Comparison of ENCODE assay signal across 25 cellular contexts in the genomic region with DNA sequence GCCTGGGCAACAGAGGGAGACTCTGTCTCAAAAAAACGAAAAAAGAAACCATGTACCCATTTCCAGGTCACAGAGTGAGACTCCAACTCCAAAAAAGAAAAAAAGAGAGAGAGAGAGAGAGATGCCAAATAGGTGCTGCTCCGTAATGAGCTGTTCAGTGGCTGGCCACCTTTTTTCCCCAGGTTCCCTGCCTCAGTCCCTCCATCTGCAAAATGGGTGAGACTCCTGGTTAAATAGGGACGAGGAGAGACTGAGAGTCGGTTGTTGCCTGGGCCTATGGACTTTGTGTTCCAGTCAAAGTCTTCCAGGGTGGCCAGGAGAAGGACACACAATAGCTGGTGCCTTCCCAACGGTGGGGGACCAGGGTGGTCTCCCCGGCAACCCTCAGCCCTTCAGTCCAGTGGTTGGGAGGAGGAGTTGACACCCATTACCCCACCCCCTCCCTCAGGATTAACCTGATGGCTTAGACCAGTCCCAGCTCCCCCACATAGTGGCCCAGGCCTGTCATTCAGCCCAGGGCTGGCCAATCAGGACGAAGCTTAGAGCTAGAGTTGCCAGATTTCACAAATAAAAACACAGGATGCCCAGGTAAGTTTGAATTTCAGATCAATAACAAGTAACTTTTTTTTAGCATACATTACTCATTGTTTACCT.
A peak's percentile ranks its signal among the peaks of the same experiment; 100 is the strongest.
DNase-seq lines count a peak whose midpoint lies in the region; TF ChIP-seq lines count a peak whose summit lies in the region.
"Had no signal": no experiment of that assay in that cellular context is flagged by ENCODE, and none has a peak within 500 bp of the region (broad histone marks: within the 10 kb centered on the region; RNA-seq: fewer than 3 reads in every experiment).

No MANE protein-coding gene starts in this region.

- no peak overlapping the region for H3K23ac ChIP-seq in mesendoderm (ENCODE audit: low read length)

- H3K56ac ChIP-seq in mesendoderm (ENCODE audit: low read length), result no peak overlapping the region

- no peaks in the 10 kb centered on the region for H3K79me2 ChIP-seq in mesendoderm (ENCODE audit: control insufficient read depth, insufficient read depth, low read length)

- H3K4me3 ChIP-seq in HEK293 (ENCODE audit: low read depth, low read length), result no peak overlapping the region
- no peak overlapping the region for H3K4me3 ChIP-seq in WERI-Rb-1 (ENCODE audit: low read depth, low read length)
- no peak overlapping the region for H3K4me3 ChIP-seq in mesendoderm (ENCODE audit: low read length)
- H3K4me3 ChIP-seq in stomach, result no peak overlapping the region
- H3K4me3 ChIP-seq: body of pancreas, pancreas, skin epidermis had no signal

- H3K4me1 ChIP-seq in HEK293 (ENCODE audit: control insufficient read depth, insufficient read depth, low read length), result no peaks in the 10 kb centered on the region
- no peaks in the 10 kb centered on the region for H3K4me1 ChIP-seq in mesendoderm (ENCODE audit: control insufficient read depth, low read depth, low read length)
- no peaks in the 10 kb centered on the region for H3K4me1 ChIP-seq in stomach
- H3K4me1 ChIP-seq: body of pancreas, pancreas had no signal

- no peaks in the 10 kb centered on the region for H3K36me3 ChIP-seq in HEK293 (ENCODE audit: control insufficient read depth in 2 of 2, insufficient read depth in 1 of 2, low read length in 2 of 2)
- H3K36me3 ChIP-seq in WERI-Rb-1, result no peaks in the 10 kb centered on the region
- H3K36me3 ChIP-seq in mesendoderm (ENCODE audit: control insufficient read depth, insufficient read depth, low read length), result no peaks in the 10 kb centered on the region
- H3K36me3 ChIP-seq in stomach, result no peaks in the 10 kb centered on the region
- H3K36me3 ChIP-seq: pancreas had no signal

- H3K27me3 ChIP-seq in WERI-Rb-1 (ENCODE audit: insufficient read depth, low read depth, severe bottlenecking) (no peaks in the 10 kb centered on the region), mesendoderm (ENCODE audit: insufficient read depth, low read length, poor library complexity) (no peaks in the 10 kb centered on the region), stomach (no peaks in the 10 kb centered on the region)
- H3K27me3 ChIP-seq: body of pancreas, pancreas had no signal

- TF ChIP-seq POLR2A in stomach (IDR thresholded peaks at IDR 0.05), result no peak

- no peak overlapping the region for H4K5ac ChIP-seq in mesendoderm (ENCODE audit: low read length)

- no peaks in the 10 kb centered on the region for H3K4me1 Mint-ChIP-seq in mesothelial cell of epicardium
- H3K4me1 Mint-ChIP-seq: activated CD4-positive, alpha-beta T cell treated with anti-CD3 and anti-CD28 coated beads for 36 hours; activated T-helper 17 cell treated with anti-CD3 and anti-CD28 coated beads, Interleukin-2, amount 50 U/mL, for 72 hours; CD4-positive, CD25-positive, alpha-beta regulatory T cell; central memory CD8-positive, alpha-beta T cell had no signal

- H2BK5ac ChIP-seq in mesendoderm (ENCODE audit: low read length), result no peak overlapping the region

- WGBS in mesendoderm (ENCODE audit: extremely low coverage, insufficient coverage, low lambda C conversion rate), result no CpG with 5 or more reads among the region's 7 CpGs
- 66 to 72% (median 66%) methylated on average over 7 of the region's 7 CpGs for WGBS in stomach, 5 donors

- DNase-seq in DMS 273 (lab: John Stamatoyannopoulos, UW; ENCODE audit: unreplicated experiment) (peak; percentile 34), DMS 273 treated with DMSO at 0.1 percent for 48 hours (lab: John Stamatoyannopoulos, UW) (no peak), WERI-Rb-1 (peak; percentile 16), mesendoderm (peak; percentile 35), stomach (no peak), hypothalamus (lab: John Stamatoyannopoulos, UW) (no peak), mesothelial cell of epicardium (ENCODE audit: low spot score in 2 of 2, unreplicated experiment in 2 of 2) (no peak)
- DNase-seq: activated CD4-positive, alpha-beta T cell treated with anti-CD3 and anti-CD28 coated beads for 36 hours; activated CD8-positive, alpha-beta T cell treated with anti-CD3 and anti-CD28 coated beads for 36 hours; activated naive CD4-positive, alpha-beta T cell treated with anti-CD3 and anti-CD28 coated beads, Interleukin-2, amount 10 ng/mL, durations not matched to agents 7 days and 5 days; body of pancreas; CD4-positive, CD25-positive, alpha-beta regulatory T cell; GOT3; NCI-H1694 treated with DMSO at 0.1 percent for 48 hours; pancreas; retina; Right ventricle myocardium superior; substantia nigra had no signal

- no peaks in the 10 kb centered on the region for H3K36me3 Mint-ChIP-seq in mesothelial cell of epicardium
- H3K36me3 Mint-ChIP-seq: activated naive CD4-positive, alpha-beta T cell treated with anti-CD3 and anti-CD28 coated beads, Interleukin-2, amount 10 ng/mL, durations not matched to agents 7 days and 5 days; CD4-positive, CD25-positive, alpha-beta regulatory T cell; stimulated activated memory B cell treated with anti-CD40 and anti-IgM and Interleukin-4, amounts not matched to agents 10 μg/mL and 1 μg/mL and 100 μg/mL, for 72 hours; type B pancreatic cell had no signal

- TF ChIP-seq CTCF in HEK293 (tag by site-specific recombination; IDR thresholded peaks at IDR 0.05) (no peak), WERI-Rb-1 (IDR thresholded peaks at IDR 0.05; ENCODE audit: low read depth, low read length) (no peak), stomach (IDR thresholded peaks at IDR 0.05) (no peak), mesothelial cell of epicardium (IDR thresholded peaks at IDR 0.05; ENCODE audit: unreplicated experiment) (no peak)

- H3K27ac ChIP-seq in HEK293 (ENCODE audit: extremely low read depth, low read depth, low read length) (no peak overlapping the region), WERI-Rb-1 (no peak overlapping the region), mesendoderm (ENCODE audit: low read depth, low read length) (no peak overlapping the region), stomach (no peak overlapping the region)
- H3K27ac ChIP-seq: 22Rv1, body of pancreas, pancreas, skin epidermis had no signal

- H3K9ac ChIP-seq in mesendoderm (ENCODE audit: low read length), result no peak overlapping the region

- intact Hi-C loops in stomach (cut with DNase I; ENCODE audit: low total_unique reads), result no loop called here

- H3K9me3 Mint-ChIP-seq in mesothelial cell of epicardium, result no peaks in the 10 kb centered on the region
- H3K9me3 Mint-ChIP-seq: activated CD8-positive, alpha-beta T cell treated with anti-CD3 and anti-CD28 coated beads for 36 hours; activated naive CD4-positive, alpha-beta T cell treated with anti-CD3 and anti-CD28 coated beads, Interleukin-2, amount 10 ng/mL, durations not matched to agents 7 days and 5 days; activated T-helper 17 cell treated with anti-CD3 and anti-CD28 coated beads, Interleukin-2, amount 50 U/mL, for 72 hours; CD4-positive, CD25-positive, alpha-beta regulatory T cell; central memory CD8-positive, alpha-beta T cell; stimulated activated memory B cell treated with anti-CD40 and anti-IgM and Interleukin-4, amounts not matched to agents 10 μg/mL and 1 μg/mL and 100 μg/mL, for 72 hours; type B pancreatic cell had no signal

- H2BK120ac ChIP-seq in mesendoderm (ENCODE audit: low read depth, low read length), result no peak overlapping the region

- no peak overlapping the region for H3K4ac ChIP-seq in mesendoderm (ENCODE audit: low read depth, low read length)

- CTCF ChIA-PET in HEK293 (lab: Yijun Ruan, JAX), result no interaction called here

- POLR2A ChIA-PET in HEK293 (lab: Yijun Ruan, JAX), result no interaction called here

- H3K18ac ChIP-seq in mesendoderm (ENCODE audit: low read length), result no peak overlapping the region

- no peak overlapping the region for H3K4me3 Mint-ChIP-seq in mesothelial cell of epicardium
- H3K4me3 Mint-ChIP-seq: activated CD4-positive, alpha-beta T cell treated with anti-CD3 and anti-CD28 coated beads for 36 hours; activated CD8-positive, alpha-beta T cell treated with anti-CD3 and anti-CD28 coated beads for 36 hours; activated naive CD4-positive, alpha-beta T cell treated with anti-CD3 and anti-CD28 coated beads, Interleukin-2, amount 10 ng/mL, durations not matched to agents 7 days and 5 days; activated T-helper 17 cell treated with anti-CD3 and anti-CD28 coated beads, Interleukin-2, amount 50 U/mL, for 72 hours; CD4-positive, CD25-positive, alpha-beta regulatory T cell; central memory CD8-positive, alpha-beta T cell; stimulated activated memory B cell treated with anti-CD40 and anti-IgM and Interleukin-4, amounts not matched to agents 10 μg/mL and 1 μg/mL and 100 μg/mL, for 72 hours; type B pancreatic cell had no signal

- no peaks in the 10 kb centered on the region for H3K79me1 ChIP-seq in mesendoderm (ENCODE audit: low read length)

- H2BK15ac ChIP-seq in mesendoderm (replicated peaks; ENCODE audit: low read depth), result no peak overlapping the region

- no peak overlapping the region for H3K27ac Mint-ChIP-seq in mesothelial cell of epicardium
- H3K27ac Mint-ChIP-seq: activated CD4-positive, alpha-beta T cell treated with anti-CD3 and anti-CD28 coated beads for 36 hours; activated CD8-positive, alpha-beta T cell treated with anti-CD3 and anti-CD28 coated beads for 36 hours; activated naive CD4-positive, alpha-beta T cell treated with anti-CD3 and anti-CD28 coated beads, Interleukin-2, amount 10 ng/mL, durations not matched to agents 7 days and 5 days; activated T-helper 17 cell treated with anti-CD3 and anti-CD28 coated beads, Interleukin-2, amount 50 U/mL, for 72 hours; CD4-positive, CD25-positive, alpha-beta regulatory T cell; stimulated activated memory B cell treated with anti-CD40 and anti-IgM and Interleukin-4, amounts not matched to agents 10 μg/mL and 1 μg/mL and 100 μg/mL, for 72 hours; type B pancreatic cell had no signal

- no peak for TF ChIP-seq EP300 in stomach (IDR thresholded peaks at IDR 0.05)

- no peak overlapping the region for H4K8ac ChIP-seq in mesendoderm (ENCODE audit: low read depth, low read length)

- peaks cover 11% of the 10 kb centered on the region for H3K27me3 Mint-ChIP-seq in mesothelial cell of epicardium (ENCODE audit: low read depth)
- H3K27me3 Mint-ChIP-seq: activated CD4-positive, alpha-beta T cell treated with anti-CD3 and anti-CD28 coated beads for 36 hours; activated CD8-positive, alpha-beta T cell treated with anti-CD3 and anti-CD28 coated beads for 36 hours; activated T-helper 17 cell treated with anti-CD3 and anti-CD28 coated beads, Interleukin-2, amount 50 U/mL, for 72 hours; CD4-positive, CD25-positive, alpha-beta regulatory T cell; central memory CD8-positive, alpha-beta T cell; stimulated activated memory B cell treated with anti-CD40 and anti-IgM and Interleukin-4, amounts not matched to agents 10 μg/mL and 1 μg/mL and 100 μg/mL, for 72 hours; type B pancreatic cell had no signal

- H3K4me2 ChIP-seq in mesendoderm (ENCODE audit: low read length), result no peak overlapping the region

- no peak overlapping the region for H2AK5ac ChIP-seq in mesendoderm (ENCODE audit: low read length)

- no peaks in the 10 kb centered on the region for H3K9me3 ChIP-seq in HEK293 (ENCODE audit: control insufficient read depth, insufficient read depth, low read depth, low read length)
- H3K9me3 ChIP-seq in WERI-Rb-1 (ENCODE audit: severe bottlenecking), result no peaks in the 10 kb centered on the region
- H3K9me3 ChIP-seq in stomach, result no peaks in the 10 kb centered on the region
- H3K9me3 ChIP-seq: body of pancreas, pancreas had no signal

Comparison
In these comparisons a context has a peak if more than half of its experiments do, and no peak if none do; other contexts are left out.
1. DNase-seq: peak in DMS 273 (single experiment), WERI-Rb-1 (single experiment) and mesendoderm (single experiment); none in DMS 273 treated with DMSO at 0.1 percent for 48 hours (single experiment), stomach (single experiment), hypothalamus (0 of 51) and mesothelial cell of epicardium (0 of 2).